ENCODE assay signal across 8 cellular contexts in genomic region chr6:16836186-16836981, GRCh38.
A peak's percentile ranks its signal among the peaks of the same experiment; 100 is the strongest.
DNase-seq lines count a peak whose midpoint lies in the region; ATAC-seq, FAIRE-seq and TF ChIP-seq lines count a peak whose summit lies in the region.

No MANE protein-coding gene starts in this region.

- intact Hi-C loops in posterior vena cava (cut with DNase I): no loop called here
- intact Hi-C loops in body of pancreas (cut with DNase I): no loop called here

- no peaks in the 10 kb centered on the region for H3K9me3 ChIP-seq in body of pancreas

- H3K27ac ChIP-seq in body of pancreas: no peak overlapping the region

- no peak for DNase-seq in activated naive CD4-positive, alpha-beta T cell treated with anti-CD3 and anti-CD28 coated beads, Interleukin-2, amount 50 U/mL, for 72 hours (ENCODE audit: low spot score in 2 of 2)
- DNase-seq in activated naive CD4-positive, alpha-beta T cell treated with anti-CD3 and anti-CD28 coated beads, Interleukin-2, amount 50 U/mL, for 16 hours: no peak
- no peak for DNase-seq in activated naive CD8-positive, alpha-beta T cell treated with anti-CD3 and anti-CD28 coated beads, Interleukin-2, amount 10 ng/mL, durations not matched to agents 7 days and 5 days
- DNase-seq in naive thymus-derived CD8-positive, alpha-beta T cell: no peak
- no peak for DNase-seq in posterior vena cava (ENCODE audit: low spot score)
- DNase-seq in body of pancreas: no peak
- DNase-seq in H54 (ENCODE audit: insufficient read length, low spot score): no peak

- POLR2A ChIA-PET in activated naive CD8-positive, alpha-beta T cell treated with anti-CD3 and anti-CD28 coated beads, Interleukin-2, amount 10 ng/mL, durations not matched to agents 7 days and 5 days (lab: Charles Lee): no interaction called here
- POLR2A ChIA-PET in naive thymus-derived CD8-positive, alpha-beta T cell (lab: Charles Lee): no interaction called here

- no peaks in the 10 kb centered on the region for H3K4me1 ChIP-seq in body of pancreas

- TF ChIP-seq CTCF in body of pancreas (IDR thresholded peaks at IDR 0.05): no peak

- peaks cover 7% of the 10 kb centered on the region for H3K27me3 Mint-ChIP-seq in activated naive CD8-positive, alpha-beta T cell treated with anti-CD3 and anti-CD28 coated beads, Interleukin-2, amount 10 ng/mL, durations not matched to agents 7 days and 5 days
- H3K27me3 Mint-ChIP-seq in naive thymus-derived CD8-positive, alpha-beta T cell: peaks cover 1 to 12% (median 10%) of the 10 kb centered on the region in 5 donors

- FAIRE-seq in H54 (lab: Jason Lieb, UNC): no peak

- H3K9me3 Mint-ChIP-seq in activated naive CD4-positive, alpha-beta T cell treated with anti-CD3 and anti-CD28 coated beads, Interleukin-2, amount 50 U/mL, for 72 hours: no peaks in the 10 kb centered on the region
- peaks cover 3% of the 10 kb centered on the region for H3K9me3 Mint-ChIP-seq in activated naive CD8-positive, alpha-beta T cell treated with anti-CD3 and anti-CD28 coated beads, Interleukin-2, amount 10 ng/mL, durations not matched to agents 7 days and 5 days
- H3K9me3 Mint-ChIP-seq in naive thymus-derived CD8-positive, alpha-beta T cell: no peaks in the 10 kb centered on the region

- ATAC-seq in activated naive CD4-positive, alpha-beta T cell treated with anti-CD3 and anti-CD28 coated beads, Interleukin-2, amount 50 U/mL, for 72 hours: peak; percentile 9 to 60
- ATAC-seq in HG02981 (IDR thresholded peaks at IDR 0.05; ENCODE audit: unreplicated experiment): peak; percentile 76
- ATAC-seq in activated naive CD8-positive, alpha-beta T cell treated with anti-CD3 and anti-CD28 coated beads, Interleukin-2, amount 10 ng/mL, durations not matched to agents 7 days and 5 days (ENCODE audit: low read depth): peak; percentile 61
- no peak for ATAC-seq in naive thymus-derived CD8-positive, alpha-beta T cell
- ATAC-seq in body of pancreas: no peak

- 70 to 81% methylated on average over 8 of the region's 8 CpGs for WGBS in body of pancreas, 2 donors

- H3K4me1 Mint-ChIP-seq in activated naive CD8-positive, alpha-beta T cell treated with anti-CD3 and anti-CD28 coated beads, Interleukin-2, amount 10 ng/mL, durations not matched to agents 7 days and 5 days: peaks cover 18% of the 10 kb centered on the region
- peaks cover 2 to 34% (median 15%) of the 10 kb centered on the region in 4 donors for H3K4me1 Mint-ChIP-seq in naive thymus-derived CD8-positive, alpha-beta T cell

- peak overlapping the region in 1 of 2 donors; percentile 10 for H3K27ac Mint-ChIP-seq in activated naive CD4-positive, alpha-beta T cell treated with anti-CD3 and anti-CD28 coated beads, Interleukin-2, amount 50 U/mL, for 72 hours
- H3K27ac Mint-ChIP-seq in activated naive CD8-positive, alpha-beta T cell treated with anti-CD3 and anti-CD28 coated beads, Interleukin-2, amount 10 ng/mL, durations not matched to agents 7 days and 5 days: peak overlapping the region; percentile 37
- H3K27ac Mint-ChIP-seq in naive thymus-derived CD8-positive, alpha-beta T cell: peak overlapping the region in 3 of 10 donors; percentile 2 to 26 (median 15)

- no peak overlapping the region for H3K4me3 ChIP-seq in body of pancreas

- peak overlapping the region; percentile 41 for H3K4me3 Mint-ChIP-seq in activated naive CD8-positive, alpha-beta T cell treated with anti-CD3 and anti-CD28 coated beads, Interleukin-2, amount 10 ng/mL, durations not matched to agents 7 days and 5 days
- H3K4me3 Mint-ChIP-seq in naive thymus-derived CD8-positive, alpha-beta T cell: peak overlapping the region in 9 of 10 donors; percentile 1 to 77 (median 23)

- no peaks in the 10 kb centered on the region for H3K27me3 ChIP-seq in body of pancreas

- TF ChIP-seq POLR2A in body of pancreas (IDR thresholded peaks at IDR 0.05) (no peak), H54 (IDR thresholded peaks at IDR 0.05; ENCODE audit: low read depth, low read length) (no peak)

- no peaks in the 10 kb centered on the region for H3K36me3 ChIP-seq in body of pancreas (replicated peaks in 1 of 2; ENCODE audit: insufficient read depth in 1 of 2, low read depth in 2 of 2)

- H3K36me3 Mint-ChIP-seq in activated naive CD4-positive, alpha-beta T cell treated with anti-CD3 and anti-CD28 coated beads, Interleukin-2, amount 50 U/mL, for 72 hours: no peaks in the 10 kb centered on the region
- H3K36me3 Mint-ChIP-seq in activated naive CD8-positive, alpha-beta T cell treated with anti-CD3 and anti-CD28 coated beads, Interleukin-2, amount 10 ng/mL, durations not matched to agents 7 days and 5 days: no peaks in the 10 kb centered on the region
- no peaks in the 10 kb centered on the region for H3K36me3 Mint-ChIP-seq in naive thymus-derived CD8-positive, alpha-beta T cell

Comparison
In these comparisons a context has a peak if more than half of its experiments do, and no peak if none do; other contexts are left out.
1. ATAC-seq: peak in activated naive CD4-positive, alpha-beta T cell treated with anti-CD3 and anti-CD28 coated beads, Interleukin-2, amount 50 U/mL, for 72 hours (2 of 2), HG02981 (single experiment) and activated naive CD8-positive, alpha-beta T cell treated with anti-CD3 and anti-CD28 coated beads, Interleukin-2, amount 10 ng/mL, durations not matched to agents 7 days and 5 days (single experiment); none in naive thymus-derived CD8-positive, alpha-beta T cell (0 of 2) and body of pancreas (single experiment).